Comparison of ENCODE assay signal across 12 cellular contexts in genomic region chr12:104738371-104738710, GRCh38.
A peak's percentile ranks its signal among the peaks of the same experiment; 100 is the strongest.
DNase-seq lines count a peak whose midpoint lies in the region; ATAC-seq and TF ChIP-seq lines count a peak whose summit lies in the region.
"Had no signal": no experiment of that assay in that cellular context is flagged by ENCODE, and none has a peak within 500 bp of the region (broad histone marks: within the 10 kb centered on the region; RNA-seq: fewer than 3 reads in every experiment).

No MANE protein-coding gene starts in this region.

- H3K4me1 ChIP-seq in esophagus squamous epithelium (peaks cover 12 to 66% (median 32%) of the 10 kb centered on the region in 3 donors), spleen (peaks cover 23 to 100% (median 83%) of the 10 kb centered on the region in 6 donors)

- no peaks in the 10 kb centered on the region for H3K27me3 Mint-ChIP-seq in activated CD4-positive, alpha-beta T cell treated with anti-CD3 and anti-CD28 coated beads, Interleukin-2, amount 10 ng/mL, durations not matched to agents 24 days and 14 days

- 46 to 72% methylated on average over 3 to 5 of the region's 6 CpGs for WGBS in esophagus squamous epithelium, 2 donors
- WGBS in spleen, 5 donors = 60 to 76% (median 68%) methylated on average over 6 of the region's 6 CpGs

- TF ChIP-seq POLR2A in esophagus squamous epithelium (IDR thresholded peaks at IDR 0.05) (no peak), spleen (IDR thresholded peaks at IDR 0.05) (no peak)

- H3K36me3 ChIP-seq in esophagus squamous epithelium (no peaks in the 10 kb centered on the region), spleen (no peaks in the 10 kb centered on the region)

- H3K27me3 ChIP-seq in esophagus squamous epithelium (no peaks in the 10 kb centered on the region), spleen (replicated peaks in 1 of 7) (no peaks in the 10 kb centered on the region)

- no peak for DNase-seq in activated CD4-positive, alpha-beta T cell treated with anti-CD3 and anti-CD28 coated beads, Interleukin-2, amount 10 ng/mL, durations not matched to agents 24 days and 14 days
- no peak for DNase-seq in activated CD4-positive, alpha-beta T cell treated with anti-CD3 and anti-CD28 coated beads for 1 hour
- DNase-seq in NCI-H526 (lab: John Stamatoyannopoulos, UW) (peak; percentile 18 to 59), esophagus squamous epithelium (lab: John Stamatoyannopoulos, UW) (no peak), spleen (no peak), NCI-H2081 (lab: John Stamatoyannopoulos, UW) (no peak), COLO829 (ENCODE audit: low spot score) (no peak)
- DNase-seq: GOT3, Karpas-422, NCI-H524 treated with DMSO at 0.1 percent for 48 hours had no signal

- no peaks in the 10 kb centered on the region for H3K9me3 Mint-ChIP-seq in activated CD4-positive, alpha-beta T cell treated with anti-CD3 and anti-CD28 coated beads, Interleukin-2, amount 10 ng/mL, durations not matched to agents 24 days and 14 days

- peak overlapping the region; percentile 79 for H3K27ac Mint-ChIP-seq in activated CD4-positive, alpha-beta T cell treated with anti-CD3 and anti-CD28 coated beads, Interleukin-2, amount 10 ng/mL, durations not matched to agents 24 days and 14 days

- H3K4me3 Mint-ChIP-seq in activated CD4-positive, alpha-beta T cell treated with anti-CD3 and anti-CD28 coated beads, Interleukin-2, amount 10 ng/mL, durations not matched to agents 24 days and 14 days = peak overlapping the region; percentile 3

- H3K36me3 Mint-ChIP-seq in activated CD4-positive, alpha-beta T cell treated with anti-CD3 and anti-CD28 coated beads, Interleukin-2, amount 10 ng/mL, durations not matched to agents 24 days and 14 days (ENCODE audit: low read depth) = peaks cover 8% of the 10 kb centered on the region

- no peak overlapping the region for H3K4me3 ChIP-seq in esophagus squamous epithelium
- no peak overlapping the region for H3K4me3 ChIP-seq in spleen
- H3K4me3 ChIP-seq: SK-N-MC had no signal

- intact Hi-C loops in activated CD4-positive, alpha-beta T cell treated with anti-CD3 and anti-CD28 coated beads, Interleukin-2, amount 10 ng/mL, durations not matched to agents 24 days and 14 days (cut with micrococcal nuclease) = loop anchor here (10.0 kb wide), 1 partner anchor 354 kb away; no protein-coding TSS in a partner anchor
- intact Hi-C loops in esophagus squamous epithelium (cut with DNase I) (no loop called here), spleen (cut with DNase I; ENCODE audit: low total_unique reads) (no loop called here)

- H3K9me3 ChIP-seq in esophagus squamous epithelium (no peaks in the 10 kb centered on the region), spleen (no peaks in the 10 kb centered on the region)

- no peak for TF ChIP-seq CTCF in esophagus squamous epithelium (IDR thresholded peaks at IDR 0.05)
- no peak for TF ChIP-seq CTCF in spleen (IDR thresholded peaks at IDR 0.05 in 8 of 11, conservative IDR thresholded peaks at IDR 0.05 in 3 of 11)

- ATAC-seq in GM21381 (IDR thresholded peaks at IDR 0.05; ENCODE audit: unreplicated experiment) = no peak

- H3K27ac ChIP-seq in esophagus squamous epithelium (peak overlapping the region in 3 of 4 donors; percentile 11 to 41 (median 31)), spleen (peak overlapping the region in 6 of 8 donors; percentile 2 to 89 (median 75))
- H3K27ac ChIP-seq: SK-N-MC had no signal

- peaks cover 80% of the 10 kb centered on the region for H3K4me1 Mint-ChIP-seq in activated CD4-positive, alpha-beta T cell treated with anti-CD3 and anti-CD28 coated beads, Interleukin-2, amount 10 ng/mL, durations not matched to agents 24 days and 14 days

Comparison
In these comparisons a context has a peak if more than half of its experiments do, and no peak if none do; other contexts are left out.
1. DNase-seq: peak in NCI-H526 (2 of 2); none in activated CD4-positive, alpha-beta T cell treated with anti-CD3 and anti-CD28 coated beads, Interleukin-2, amount 10 ng/mL, durations not matched to agents 24 days and 14 days (single experiment), activated CD4-positive, alpha-beta T cell treated with anti-CD3 and anti-CD28 coated beads for 1 hour (single experiment), esophagus squamous epithelium (single experiment), spleen (single experiment), NCI-H2081 (0 of 2) and COLO829 (single experiment).